ENCODE assay signal across 20 cellular contexts in genomic region chr16:51236583-51236982, GRCh38.
DNase-seq lines count a peak whose midpoint lies in the region; ATAC-seq lines count a peak whose summit lies in the region.
"Had no signal": no experiment of that assay in that cellular context is flagged by ENCODE, and none has a peak within 500 bp of the region (broad histone marks: within the 10 kb centered on the region; RNA-seq: fewer than 3 reads in every experiment).

No MANE protein-coding gene starts in this region.

- ATAC-seq in GM21381 (IDR thresholded peaks at IDR 0.05; ENCODE audit: unreplicated experiment) = no peak
- no peak for ATAC-seq in GM18519 (IDR thresholded peaks at IDR 0.05; ENCODE audit: low FRiP score, unreplicated experiment)
- ATAC-seq: Right ventricle myocardium inferior had no signal

- DNase-seq in NCI-H2227 (lab: John Stamatoyannopoulos, UW; ENCODE audit: unreplicated experiment) (peak; percentile 5), NCI-H2227 treated with DMSO at 0.1 percent for 48 hours (lab: John Stamatoyannopoulos, UW) (no peak), foreskin melanocyte (peak; percentile 29), midbrain (lab: John Stamatoyannopoulos, UW) (peak; percentile 23)
- no peak for DNase-seq in stimulated activated CD4-positive, alpha-beta T cell treated with anti-CD3 and anti-CD28 coated beads, Interleukin-4, amount 100 ng/mL, for 4 hours
- DNase-seq: AML-193; DMS 273 treated with DMSO at 0.1 percent for 48 hours; DND-41; H9; NCI-H1105; NCI-H1694; NCI-H2081 treated with DMSO at 0.1 percent for 48 hours; NCI-H510A; NCI-H748 treated with DMSO at 0.1 percent for 48 hours; NK-92 treated with Interleukin-12 subunit alpha and Interleukin-12 subunit beta, amount 100 ng/mL, for 24 hours had no signal

- peak overlapping the region; percentile 99 for H3K27ac ChIP-seq in temporal lobe (ENCODE audit: low read depth, low read length)
- H3K27ac ChIP-seq: 22Rv1 had no signal

Comparison
In these comparisons a context has a peak if more than half of its experiments do, and no peak if none do; other contexts are left out.
1. DNase-seq: peak in NCI-H2227 (single experiment), foreskin melanocyte (single experiment) and midbrain (single experiment); none in NCI-H2227 treated with DMSO at 0.1 percent for 48 hours (single experiment) and stimulated activated CD4-positive, alpha-beta T cell treated with anti-CD3 and anti-CD28 coated beads, Interleukin-4, amount 100 ng/mL, for 4 hours (0 of 2).